In genomic region chr10:62079885-62080559, GRCh38 we compare ENCODE assay signal across 8 cellular contexts.
DNase-seq lines count a peak whose midpoint lies in the region; ATAC-seq and TF ChIP-seq lines count a peak whose summit lies in the region.

No MANE protein-coding gene starts in this region.

- ATAC-seq in GM18873 (IDR thresholded peaks at IDR 0.05; ENCODE audit: low FRiP score, unreplicated experiment): peak; percentile 74
- peak; percentile 59 for ATAC-seq in HG02885 (IDR thresholded peaks at IDR 0.05; ENCODE audit: poor library complexity, unreplicated experiment)
- ATAC-seq in activated T-helper 17 cell treated with anti-CD3 and anti-CD28 coated beads, Interleukin-2, amount 50 U/mL, for 72 hours (replicated peaks): peak; percentile 8
- no peak for ATAC-seq in foreskin keratinocyte

- CTCF ChIA-PET in A673 (lab: Charles Lee): no interaction called here

- peaks cover 76% of the 10 kb centered on the region for H3K4me1 ChIP-seq in A673 (ENCODE audit: insufficient read depth, low read length, poor library complexity, severe bottlenecking)
- H3K4me1 ChIP-seq in foreskin keratinocyte: peaks cover 48% of the 10 kb centered on the region

- H3K27me3 Mint-ChIP-seq in activated T-helper 17 cell treated with anti-CD3 and anti-CD28 coated beads, Interleukin-2, amount 50 U/mL, for 72 hours: no peaks in the 10 kb centered on the region

- H3K27me3 ChIP-seq in A673 (replicated peaks; ENCODE audit: insufficient read depth, low read depth, low read length, poor library complexity): no peaks in the 10 kb centered on the region
- H3K27me3 ChIP-seq in foreskin keratinocyte: no peaks in the 10 kb centered on the region

- intact Hi-C loops in A673 (cut with micrococcal nuclease; ENCODE audit: unreplicated experiment): no loop called here

- H3K4me3 ChIP-seq in A673 (ENCODE audit: low read depth, low read length, poor library complexity, severe bottlenecking): no peak overlapping the region

- peaks cover 3% of the 10 kb centered on the region for H3K9me3 Mint-ChIP-seq in activated T-helper 17 cell treated with anti-CD3 and anti-CD28 coated beads, Interleukin-2, amount 50 U/mL, for 72 hours

- TF ChIP-seq CTCF in A673 (conservative IDR thresholded peaks at IDR 0.05; ENCODE audit: low read depth, low read length): no peak
- no peak for TF ChIP-seq CTCF in foreskin keratinocyte (conservative IDR thresholded peaks at IDR 0.05)

- peaks cover 54% of the 10 kb centered on the region for H3K4me1 Mint-ChIP-seq in activated T-helper 17 cell treated with anti-CD3 and anti-CD28 coated beads, Interleukin-2, amount 50 U/mL, for 72 hours

- DNase-seq in A673 (ENCODE audit: low spot score) (no peak), NCI-H1417 treated with DMSO at 0.1 percent for 48 hours (lab: John Stamatoyannopoulos, UW) (no peak), SIG-M5 treated with dmso at 0.1 percent for 504 hours (lab: John Stamatoyannopoulos, UW; ENCODE audit: unreplicated experiment) (no peak), foreskin keratinocyte (no peak)
- DNase-seq in activated CD4-positive, CD25-positive, alpha-beta regulatory T cell treated with anti-CD3 and anti-CD28 coated beads, Interleukin-2, amount 50 U/mL, for 72 hours: no peak

- H3K4me3 Mint-ChIP-seq in activated T-helper 17 cell treated with anti-CD3 and anti-CD28 coated beads, Interleukin-2, amount 50 U/mL, for 72 hours: peak overlapping the region; percentile 75

- peaks cover under 1% of the 10 kb centered on the region for H3K36me3 ChIP-seq in A673 (ENCODE audit: insufficient read depth, low read length, poor library complexity, severe bottlenecking)

- H3K27ac Mint-ChIP-seq in activated T-helper 17 cell treated with anti-CD3 and anti-CD28 coated beads, Interleukin-2, amount 50 U/mL, for 72 hours: peak overlapping the region; percentile 11

- H3K27ac ChIP-seq in A673 (ENCODE audit: low read depth, low read length, poor library complexity, severe bottlenecking) (peak overlapping the region; percentile 32), foreskin keratinocyte (no peak overlapping the region)

- no peaks in the 10 kb centered on the region for H3K9me3 ChIP-seq in A673 (ENCODE audit: low read depth, low read length, poor library complexity, severe bottlenecking)

- BruUV-seq in A673 (replicated peaks; lab: Mats Ljungman, UMichigan): no TSS peak

- POLR2A ChIA-PET in A673 (lab: Charles Lee; ENCODE audit: low non-redundant PET): no interaction called here

- H3K36me3 Mint-ChIP-seq in activated T-helper 17 cell treated with anti-CD3 and anti-CD28 coated beads, Interleukin-2, amount 50 U/mL, for 72 hours (ENCODE audit: low read depth): peaks cover 100% of the 10 kb centered on the region
